8 cellular contexts compared by ENCODE assay signal in the genomic region with DNA sequence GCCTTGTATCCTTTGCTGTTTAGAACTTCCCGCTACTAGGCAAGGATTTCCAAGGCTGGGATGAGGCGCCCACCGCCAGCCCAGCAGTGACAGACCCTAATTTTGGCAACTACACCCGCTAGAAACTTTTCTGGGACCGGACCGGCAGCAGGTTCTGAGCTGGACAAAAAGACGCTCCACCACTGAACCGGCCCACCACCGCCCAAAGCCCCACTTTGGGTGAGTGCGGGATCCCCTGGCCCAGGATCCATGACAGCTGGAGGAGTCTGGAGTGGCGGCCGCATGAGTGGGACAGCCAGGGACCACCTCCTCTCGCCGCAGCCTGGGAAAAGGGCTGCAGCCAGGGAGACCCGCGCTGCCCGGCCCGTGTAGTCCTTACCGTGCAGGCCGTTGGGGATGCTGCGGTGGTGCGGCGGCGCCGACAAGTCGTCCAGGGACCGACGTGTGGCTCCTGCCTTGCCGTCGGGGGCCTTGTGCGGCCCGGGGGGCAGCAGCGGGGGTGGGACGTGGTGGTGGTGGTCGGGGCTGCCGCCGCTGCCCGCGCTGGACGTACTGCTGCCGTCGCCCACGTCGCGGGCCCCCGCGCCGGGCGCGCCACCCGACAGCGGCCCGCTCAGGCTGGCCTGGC. TPM values are rescaled to one million over a fixed set of nuclear protein-coding genes. Genes with fewer than 3 reads are reported as not detected.
A peak's percentile ranks its signal among the peaks of the same experiment; 100 is the strongest.
DNase-seq lines count a peak whose midpoint lies in the region; ATAC-seq and TF ChIP-seq lines count a peak whose summit lies in the region.

No MANE protein-coding gene starts in this region.

- H2BK12ac ChIP-seq in mesenchymal stem cell (ENCODE audit: low read length in 2 of 2): peak overlapping the region in 1 of 2 experiments; percentile 54

- H4K91ac ChIP-seq in mesenchymal stem cell (ENCODE audit: low read length): peak overlapping the region; percentile 65

- H4K8ac ChIP-seq in mesenchymal stem cell (ENCODE audit: low read length): peak overlapping the region; percentile 54

- no peaks in the 10 kb centered on the region for H3K9me3 Mint-ChIP-seq in activated naive CD4-positive, alpha-beta T cell treated with anti-CD3 and anti-CD28 coated beads, Interleukin-2, amount 10 ng/mL, durations not matched to agents 7 days and 5 days

- H3K79me1 ChIP-seq in mesenchymal stem cell (replicated peaks; ENCODE audit: low read length, poor library complexity, severe bottlenecking): peaks cover 12% of the 10 kb centered on the region

- H2AK5ac ChIP-seq in mesenchymal stem cell (ENCODE audit: low read length, severe bottlenecking): no peak overlapping the region

- H3K18ac ChIP-seq in mesenchymal stem cell (ENCODE audit: low read depth in 1 of 2, low read length in 2 of 2): no peak overlapping the region

- in situ Hi-C loops in transverse colon (cut with MboI; ENCODE audit: low pct_ligation_motif_present in 1 of 4, low pct_unique_long_range_greater_than_20kb in 1 of 4, low sequenced_read_pairs in 3 of 4): loop anchor here in 1 of 4 donors (25.0 kb wide), 1 partner anchor 91 kb away; no protein-coding TSS in a partner anchor

- no peak overlapping the region for H2BK120ac ChIP-seq in mesenchymal stem cell (ENCODE audit: low read depth, low read length)

- H3K27me3 ChIP-seq in body of pancreas (no peaks in the 10 kb centered on the region), mesenchymal stem cell (ENCODE audit: control insufficient read depth in 1 of 2, insufficient read depth in 1 of 2, low read length in 2 of 2) (peaks cover 14 to 64% of the 10 kb centered on the region in 2 experiments), transverse colon (no peaks in the 10 kb centered on the region)

- peak overlapping the region in 1 of 2 experiments; percentile 14 for H3K23ac ChIP-seq in mesenchymal stem cell (ENCODE audit: low read length in 2 of 2)

- peak overlapping the region; percentile 68 for H3K4me2 ChIP-seq in mesenchymal stem cell (ENCODE audit: low read length, poor library complexity, severe bottlenecking)

- H3K4me3 Mint-ChIP-seq in activated naive CD4-positive, alpha-beta T cell treated with anti-CD3 and anti-CD28 coated beads, Interleukin-2, amount 10 ng/mL, durations not matched to agents 7 days and 5 days: peak overlapping the region; percentile 66

- H3K4me1 Mint-ChIP-seq in activated naive CD4-positive, alpha-beta T cell treated with anti-CD3 and anti-CD28 coated beads, Interleukin-2, amount 10 ng/mL, durations not matched to agents 7 days and 5 days: peaks cover 30% of the 10 kb centered on the region

- no peak overlapping the region for H2BK5ac ChIP-seq in mesenchymal stem cell (ENCODE audit: low read depth, low read length, poor library complexity, severe bottlenecking)

- peak overlapping the region; percentile 27 to 73 (median 62) for H3K27ac ChIP-seq in body of pancreas
- no peak overlapping the region for H3K27ac ChIP-seq in mesenchymal stem cell (ENCODE audit: low read length, poor library complexity, severe bottlenecking)
- peak overlapping the region; percentile 88 to 90 (median 88) for H3K27ac ChIP-seq in transverse colon

- no peak overlapping the region for H3K4ac ChIP-seq in mesenchymal stem cell (ENCODE audit: low read depth in 1 of 2, low read length in 2 of 2)

- H3K36me3 Mint-ChIP-seq in activated naive CD4-positive, alpha-beta T cell treated with anti-CD3 and anti-CD28 coated beads, Interleukin-2, amount 10 ng/mL, durations not matched to agents 7 days and 5 days: no peaks in the 10 kb centered on the region

- no peak overlapping the region for H3K14ac ChIP-seq in mesenchymal stem cell (ENCODE audit: low read length in 2 of 2)

- H3K27ac Mint-ChIP-seq in activated naive CD4-positive, alpha-beta T cell treated with anti-CD3 and anti-CD28 coated beads, Interleukin-2, amount 10 ng/mL, durations not matched to agents 7 days and 5 days: no peak overlapping the region

- peaks cover 67% of the 10 kb centered on the region for H3K4me1 ChIP-seq in body of pancreas
- H3K4me1 ChIP-seq in mesenchymal stem cell (ENCODE audit: control insufficient read depth, insufficient read depth, low read depth, low read length): peaks cover 37% of the 10 kb centered on the region
- H3K4me1 ChIP-seq in transverse colon: peaks cover 38 to 65% (median 55%) of the 10 kb centered on the region in 4 donors

- TF ChIP-seq POLR2A in body of pancreas (IDR thresholded peaks at IDR 0.05) (no peak), transverse colon (IDR thresholded peaks at IDR 0.05) (no peak)

- CTCF ChIA-PET in activated naive CD4-positive, alpha-beta T cell treated with anti-CD3 and anti-CD28 coated beads, Interleukin-2, amount 10 ng/mL, durations not matched to agents 7 days and 5 days (lab: Charles Lee): interaction anchor here (0.7 to 1.0 kb wide), 2 partner anchors 77 to 87 kb away, joined by 3 read pairs; no protein-coding TSS in a partner anchor

- intact Hi-C loops in body of pancreas (cut with DNase I) (no loop called here), transverse colon (cut with DNase I; ENCODE audit: low total_unique reads) (no loop called here)

- TF ChIP-seq CTCF in body of pancreas (IDR thresholded peaks at IDR 0.05) (no peak), transverse colon (IDR thresholded peaks at IDR 0.05) (no peak)

- WGBS in body of pancreas, 2 donors: 40% methylated on average over 50 of the region's 53 CpGs; no CpG with 5 or more reads in 1 of the 2 donors
- WGBS in mesenchymal stem cell: 20% methylated on average over 19 of the region's 53 CpGs
- 17 to 43% methylated on average over 25 to 31 of the region's 53 CpGs for WGBS in transverse colon (ENCODE audit: low coverage in 1 of 2), 2 donors

- no peak overlapping the region for H2AFZ ChIP-seq in mesenchymal stem cell (ENCODE audit: low read depth, low read length)

- no peak for ATAC-seq in body of pancreas
- ATAC-seq in HG03432 (IDR thresholded peaks at IDR 0.05; ENCODE audit: unreplicated experiment): no peak

- H3K9me3 ChIP-seq in body of pancreas (no peaks in the 10 kb centered on the region), mesenchymal stem cell (ENCODE audit: control insufficient read depth, low read length) (no peaks in the 10 kb centered on the region), transverse colon (no peaks in the 10 kb centered on the region)

- no peak overlapping the region for H3K9ac ChIP-seq in mesenchymal stem cell (ENCODE audit: low read length)

- H3K4me3 ChIP-seq in body of pancreas (peak overlapping the region; percentile 22 to 24), mesenchymal stem cell (ENCODE audit: insufficient read depth in 1 of 2, low read depth in 1 of 2, low read length in 2 of 2) (peak overlapping the region in 1 of 2 experiments; percentile 40), transverse colon (peak overlapping the region; percentile 45 to 83 (median 59))

- H3K27me3 Mint-ChIP-seq in activated naive CD4-positive, alpha-beta T cell treated with anti-CD3 and anti-CD28 coated beads, Interleukin-2, amount 10 ng/mL, durations not matched to agents 7 days and 5 days: peaks cover 31% of the 10 kb centered on the region

- peak overlapping the region; percentile 3 for H2BK15ac ChIP-seq in mesenchymal stem cell (ENCODE audit: low read depth, poor library complexity, severe bottlenecking)

- H3K36me3 ChIP-seq in body of pancreas (replicated peaks in 1 of 2; ENCODE audit: insufficient read depth in 1 of 2, low read depth in 2 of 2) (no peaks in the 10 kb centered on the region), mesenchymal stem cell (ENCODE audit: control insufficient read depth in 1 of 2, insufficient read depth in 2 of 2, low read depth in 1 of 2, low read length in 2 of 2) (peaks cover 0 to 7% of the 10 kb centered on the region in 2 experiments), transverse colon (no peaks in the 10 kb centered on the region)

- no peak for DNase-seq in activated naive CD4-positive, alpha-beta T cell treated with anti-CD3 and anti-CD28 coated beads, Interleukin-2, amount 10 ng/mL, durations not matched to agents 7 days and 5 days
- no peak for DNase-seq in activated naive CD4-positive, alpha-beta T cell (lab: John Stamatoyannopoulos, UW)
- DNase-seq in body of pancreas (no peak), mesenchymal stem cell (no peak), transverse colon (no peak), SIG-M5 treated with dmso at 0.1 percent for 504 hours (lab: John Stamatoyannopoulos, UW; ENCODE audit: unreplicated experiment) (no peak), NCI-H187 treated with DMSO at 0.1 percent for 48 hours (lab: John Stamatoyannopoulos, UW) (no peak)

- TF ChIP-seq EP300 in transverse colon (IDR thresholded peaks at IDR 0.05; ENCODE audit: low read depth): no peak

RNA-seq across cellular contexts. Expression of a gene that starts 1.1 kb away (rescaled TPM):
- total RNA-seq in body of pancreas (10 to 100 TPM in 1 of 2 donors, 1 to 10 TPM in 1; 8.9 to 10.1 TPM), transverse colon (10 to 100 TPM; 19.3 to 55.4 (median 45.7) TPM)
- polyA plus RNA-seq in mesenchymal stem cell (2013, experiment 1 of 2): 1.1 TPM
- 1.2 TPM for polyA plus RNA-seq in mesenchymal stem cell (2013, experiment 2 of 2)

RNA-seq across cellular contexts. Expression of a gene that starts 42.0 kb away (rescaled TPM):
- total RNA-seq in body of pancreas: under 1 TPM; under 0.01 to 0.26 TPM
- polyA plus RNA-seq in mesenchymal stem cell (2013, experiment 1 of 2): 0.48 TPM
- 0.58 TPM for polyA plus RNA-seq in mesenchymal stem cell (2013, experiment 2 of 2)
- total RNA-seq in transverse colon: 10 to 100 TPM in 1 of 4 donors, under 1 TPM in 3; 0.40 to 31.0 (median 0.87) TPM
